ENCODE assay signal across 2 cellular contexts in the genomic region with DNA sequence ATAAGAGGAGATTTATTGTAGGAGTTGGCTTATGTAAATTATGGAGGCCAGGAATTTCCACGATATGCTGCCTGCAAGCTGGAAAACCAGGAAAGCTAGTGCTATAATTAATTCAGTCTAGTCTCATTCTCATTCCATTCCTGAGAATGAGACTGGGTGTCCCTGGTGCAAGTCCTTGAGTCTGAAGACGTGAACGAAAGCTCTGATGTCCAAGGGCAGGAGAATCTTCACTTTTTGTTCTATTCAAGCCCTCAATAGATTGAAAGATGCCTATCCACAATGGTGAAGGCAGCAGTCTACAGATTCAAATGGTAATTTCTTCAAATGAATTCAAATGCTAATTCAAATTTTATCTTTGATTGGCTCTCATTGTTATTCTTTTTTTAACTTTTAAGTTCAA.
TF ChIP-seq lines count a peak whose summit lies in the region.

No MANE protein-coding gene starts in this region.

TF ChIP-seq in A549, 52 proteins besides CTCF, POLR2A, EP300 and RAD21 (continued from another document):
- TF ChIP-seq REST (IDR thresholded peaks at IDR 0.05) = no peak
- no peak for TF ChIP-seq EHMT2 (IDR thresholded peaks at IDR 0.05; ENCODE audit: low read depth)
- TF ChIP-seq MAZ (IDR thresholded peaks at IDR 0.05; ENCODE audit: borderline replicate concordance, low read depth, low read length) = no peak
TF ChIP-seq in A549: peak in this region for 0.

TF ChIP-seq in SK-N-SH treated with all-trans-retinoic acid at 6 μM for 48 hours, 23 proteins besides CTCF, POLR2A, EP300 and RAD21 (continued from another document):
- TF ChIP-seq ZNF565 (CRISPR knock-in tag; conservative IDR thresholded peaks at IDR 0.05; ENCODE audit: low read depth) (no peak), GLIS3 (CRISPR knock-in tag; IDR thresholded peaks at IDR 0.05) (no peak), PPARA (CRISPR knock-in tag; IDR thresholded peaks at IDR 0.05; ENCODE audit: borderline replicate concordance) (no peak), RARB (CRISPR knock-in tag; IDR thresholded peaks at IDR 0.05) (no peak), ZC3H10 (CRISPR knock-in tag; IDR thresholded peaks at IDR 0.05) (no peak), OSR1 (CRISPR knock-in tag; IDR thresholded peaks at IDR 0.05) (no peak), PATZ1 (CRISPR knock-in tag; IDR thresholded peaks at IDR 0.05; ENCODE audit: borderline replicate concordance) (no peak), ESRRG (CRISPR knock-in tag; IDR thresholded peaks at IDR 0.05) (no peak), ARNTL (CRISPR knock-in tag; IDR thresholded peaks at IDR 0.05; ENCODE audit: borderline replicate concordance, low read depth) (no peak), BACH2 (CRISPR knock-in tag; IDR thresholded peaks at IDR 0.05; ENCODE audit: borderline replicate concordance) (no peak)
- TF ChIP-seq, protein P1, sequence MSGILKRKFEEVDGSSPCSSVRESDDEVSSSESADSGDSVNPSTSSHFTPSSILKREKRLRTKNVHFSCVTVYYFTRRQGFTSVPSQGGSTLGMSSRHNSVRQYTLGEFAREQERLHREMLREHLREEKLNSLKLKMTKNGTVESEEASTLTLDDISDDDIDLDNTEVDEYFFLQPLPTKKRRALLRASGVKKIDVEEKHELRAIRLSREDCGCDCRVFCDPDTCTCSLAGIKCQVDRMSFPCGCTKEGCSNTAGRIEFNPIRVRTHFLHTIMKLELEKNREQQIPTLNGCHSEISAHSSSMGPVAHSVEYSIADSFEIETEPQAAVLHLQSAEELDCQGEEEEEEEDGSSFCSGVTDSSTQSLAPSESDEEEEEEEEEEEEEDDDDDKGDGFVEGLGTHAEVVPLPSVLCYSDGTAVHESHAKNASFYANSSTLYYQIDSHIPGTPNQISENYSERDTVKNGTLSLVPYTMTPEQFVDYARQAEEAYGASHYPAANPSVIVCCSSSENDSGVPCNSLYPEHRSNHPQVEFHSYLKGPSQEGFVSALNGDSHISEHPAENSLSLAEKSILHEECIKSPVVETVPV (CRISPR knock-in tag; IDR thresholded peaks at IDR 0.05) = no peak
TF ChIP-seq in SK-N-SH treated with all-trans-retinoic acid at 6 μM for 48 hours: peak in this region for 0.
